In genomic region chr5:180868960-180869359, GRCh38 we compare ENCODE assay signal across 8 cellular contexts. TPM values are rescaled to one million over a fixed set of nuclear protein-coding genes. Genes with fewer than 3 reads are reported as not detected.
DNase-seq lines count a peak whose midpoint lies in the region; ATAC-seq, FAIRE-seq and TF ChIP-seq lines count a peak whose summit lies in the region.

No MANE protein-coding gene starts in this region.

- no peak overlapping the region for H2BK12ac ChIP-seq in H1 (ENCODE audit: low read depth, low read length)

- 2% methylated on average over 3 of the region's 3 CpGs; no CpG with 5 or more reads in 1 of the 2 experiments for WGBS in H1 (ENCODE audit: extremely low coverage in 1 of 2, insufficient coverage in 1 of 2, insufficient read length in 1 of 2, insufficient replicate concordance in 2 of 2, low coverage in 1 of 2, low lambda C conversion rate in 2 of 2, missing lambda C conversion rate in 1 of 2), 2 experiments

- no peak overlapping the region for H3K27ac Mint-ChIP-seq in mesothelial cell of epicardium

- H3K14ac ChIP-seq in H1 (ENCODE audit: insufficient read length): no peak overlapping the region

- FAIRE-seq in H1 (lab: Jason Lieb, UNC): peak; percentile 13

- no peak for TF ChIP-seq POLR2A in H1 (IDR thresholded peaks at IDR 0.05; ENCODE audit: control extremely low read depth in 1 of 2, low read depth in 2 of 2, low read length in 2 of 2)

- TF ChIP-seq EP300 in H1 (IDR thresholded peaks at IDR 0.05; ENCODE audit: borderline replicate concordance in 1 of 2, low read depth in 2 of 2, low read length in 2 of 2): no peak

- no peak overlapping the region for H3K4ac ChIP-seq in H1 (replicated peaks; ENCODE audit: insufficient read length, low read depth, low read length)

- H3K4me3 Mint-ChIP-seq in mesothelial cell of epicardium: no peak overlapping the region

- no peak overlapping the region for H3K18ac ChIP-seq in H1 (ENCODE audit: extremely low read depth, low read length)

- no peak overlapping the region for H4K5ac ChIP-seq in H1 (ENCODE audit: insufficient read length, low read depth, low read length)

- H4K8ac ChIP-seq in H1 (ENCODE audit: extremely low read depth, insufficient read depth, low read length): no peak overlapping the region

- peaks cover 4% of the 10 kb centered on the region for H3K27me3 Mint-ChIP-seq in mesothelial cell of epicardium (ENCODE audit: low read depth)

- H2AK5ac ChIP-seq in H1 (ENCODE audit: low read depth, low read length): no peak overlapping the region

- no peak overlapping the region for H2BK15ac ChIP-seq in H1 (ENCODE audit: low read length)

- no peak overlapping the region for H3K4me2 ChIP-seq in H1 (ENCODE audit: insufficient read depth in 1 of 2, low read depth in 2 of 2, low read length in 2 of 2)

- no peaks in the 10 kb centered on the region for H3K4me1 Mint-ChIP-seq in mesothelial cell of epicardium

- peak; percentile 93 for TF ChIP-seq RAD21 in H1 (IDR thresholded peaks at IDR 0.05 in 1 of 2, conservative IDR thresholded peaks at IDR 0.05 in 1 of 2; ENCODE audit: low read depth in 2 of 2, low read length in 2 of 2)

- no peaks in the 10 kb centered on the region for H3K36me3 Mint-ChIP-seq in mesothelial cell of epicardium

- no peaks in the 10 kb centered on the region for H3K9me3 Mint-ChIP-seq in mesothelial cell of epicardium

- no peak overlapping the region for H3K9ac ChIP-seq in H1 (replicated peaks in 1 of 4; ENCODE audit: extremely low read depth in 1 of 4, low read depth in 3 of 4, low read length in 3 of 4)

- no peaks in the 10 kb centered on the region for H3K79me1 ChIP-seq in H1 (ENCODE audit: low read depth, low read length)

- no peak overlapping the region for H3K27ac ChIP-seq in H1 (ENCODE audit: low read depth, low read length)

- no peaks in the 10 kb centered on the region for H3K36me3 ChIP-seq in H1 (ENCODE audit: control insufficient read depth in 2 of 4, insufficient read depth in 4 of 4, low read length in 3 of 4)

- no peak overlapping the region for H3K23ac ChIP-seq in H1 (ENCODE audit: insufficient read length)

- POLR2A ChIA-PET in H1 (lab: Charles Lee; ENCODE audit: partially characterized antibody): no interaction called here

- no peaks in the 10 kb centered on the region for H3K23me2 ChIP-seq in H1 (ENCODE audit: low read depth, low read length)

- no peak overlapping the region for H3K4me3 ChIP-seq in H1 (ENCODE audit: extremely low read depth in 1 of 4, insufficient read depth in 2 of 4, low read depth in 3 of 4, low read length in 4 of 4)

- no peaks in the 10 kb centered on the region; a peak in 1 of 7 replicates for H3K4me1 ChIP-seq in H1 (replicated peaks in 1 of 4; ENCODE audit: control insufficient read depth in 3 of 4, insufficient read depth in 4 of 4, low read length in 3 of 4)

- no peak for ATAC-seq in HG03442 (IDR thresholded peaks at IDR 0.05; ENCODE audit: unreplicated experiment)

- CTCF ChIA-PET in H1 (lab: Charles Lee; ENCODE audit: partially characterized antibody): interaction anchor here (0.5 to 3.6 kb wide), 29 partner anchors 8 to 320 kb away, joined by 3 to 14 read pairs (median 3); partner anchors contain the start of genes BTNL9 and ZFP62

- no peak overlapping the region for H2BK20ac ChIP-seq in H1 (ENCODE audit: low read length)

- no peak overlapping the region for H4K91ac ChIP-seq in H1 (replicated peaks; ENCODE audit: insufficient read length, low read length)

- H3K27me3 ChIP-seq in H1 (replicated peaks in 1 of 4; ENCODE audit: control insufficient read depth in 3 of 4, extremely low read depth in 1 of 4, insufficient read depth in 3 of 4, low read length in 3 of 4): no peaks in the 10 kb centered on the region

- no peaks in the 10 kb centered on the region for H4K20me1 ChIP-seq in H1 (replicated peaks in 1 of 2; ENCODE audit: control insufficient read depth in 1 of 2, insufficient read depth in 2 of 2, low read length in 2 of 2)

- no peaks in the 10 kb centered on the region for H3K9me3 ChIP-seq in H1 (ENCODE audit: insufficient read depth in 2 of 2, low read depth in 1 of 2, low read length in 1 of 2)

- TF ChIP-seq CTCF in H1 (IDR thresholded peaks at IDR 0.05; ENCODE audit: control extremely low read depth in 1 of 3, insufficient read depth in 1 of 3, low read depth in 1 of 3, low read length in 3 of 3) (peak; percentile 59 to 89 (median 86)), mesothelial cell of epicardium (IDR thresholded peaks at IDR 0.05; ENCODE audit: unreplicated experiment) (peak; percentile 68)

- no peak overlapping the region for H2AFZ ChIP-seq in H1 (ENCODE audit: low read length)

- no peak overlapping the region for H2BK5ac ChIP-seq in H1 (ENCODE audit: low read depth, low read length)

- H2BK120ac ChIP-seq in H1 (replicated peaks; ENCODE audit: low read depth, low read length): no peak overlapping the region

- DNase-seq in DMS114 treated with DMSO at 0.1 percent for 48 hours (lab: John Stamatoyannopoulos, UW; ENCODE audit: unreplicated experiment): peak; percentile 81
- peak; percentile 97 for DNase-seq in HT-29 (ENCODE audit: low spot score)
- DNase-seq in NOMO-1 treated with DMSO at 0.1 percent for 48 hours (lab: John Stamatoyannopoulos, UW; ENCODE audit: unreplicated experiment): peak; percentile 62
- DNase-seq in activated CD8-positive, alpha-beta memory T cell treated with anti-CD3 and anti-CD28 coated beads for 1 hour (ENCODE audit: extremely low read depth in 1 of 2, low read depth in 1 of 2): peak; percentile 27 to 38
- DNase-seq in H1 (ENCODE audit: low read depth in 1 of 2, low spot score in 2 of 2): peak in 1 of 2 experiments; percentile 93
- peak; percentile 59 to 87 for DNase-seq in mesothelial cell of epicardium (ENCODE audit: low spot score in 2 of 2, unreplicated experiment in 2 of 2)
- peak; percentile 45 for DNase-seq in stimulated activated CD8-positive, alpha-beta memory T cell treated with anti-CD3 and anti-CD28 coated beads, Interleukin-7, amount 100 ng/mL, for 24 hours (ENCODE audit: low read depth)

- no peak overlapping the region for H3K56ac ChIP-seq in H1 (replicated peaks; ENCODE audit: insufficient read length, low read depth, low read length)

- H3K79me2 ChIP-seq in H1 (ENCODE audit: control insufficient read depth in 1 of 2, insufficient read depth in 2 of 2, low read length in 2 of 2): no peaks in the 10 kb centered on the region

TF ChIP-seq in H1, 55 proteins besides CTCF, POLR2A, EP300 and RAD21 (continues in another document):
- no peak for TF ChIP-seq PHF8 (conservative IDR thresholded peaks at IDR 0.05; ENCODE audit: low read depth, low read length)
- TF ChIP-seq MAX (IDR thresholded peaks at IDR 0.05): no peak
- TF ChIP-seq SAP30 (IDR thresholded peaks at IDR 0.05; ENCODE audit: insufficient read depth, insufficient replicate concordance, low read length): no peak
- TF ChIP-seq SP2 (IDR thresholded peaks at IDR 0.05; ENCODE audit: low read length): no peak
- no peak for TF ChIP-seq TEAD4 (IDR thresholded peaks at IDR 0.05; ENCODE audit: low read depth, low read length)
- no peak for TF ChIP-seq CEBPB (IDR thresholded peaks at IDR 0.05; ENCODE audit: low read depth, low read length)
- no peak for TF ChIP-seq SP1 (IDR thresholded peaks at IDR 0.05; ENCODE audit: low read depth, low read length)
- TF ChIP-seq ATF2 (IDR thresholded peaks at IDR 0.05; ENCODE audit: low read length): no peak
- TF ChIP-seq POLR2AphosphoS5 (IDR thresholded peaks at IDR 0.05; ENCODE audit: low read depth, low read length): no peak
- no peak for TF ChIP-seq RFX5 (IDR thresholded peaks at IDR 0.05; ENCODE audit: borderline replicate concordance, low read depth, low read length)
- TF ChIP-seq GTF2F1 (IDR thresholded peaks at IDR 0.05; ENCODE audit: borderline replicate concordance, low read depth, low read length): no peak
- no peak for TF ChIP-seq ZNF274 (IDR thresholded peaks at IDR 0.05; ENCODE audit: borderline replicate concordance, extremely low read depth, low read length)

RNA-seq across cellular contexts. Expression of gene ZFP62, which starts 7.9 kb away (rescaled TPM):
- 9.9 and 15.9 TPM in 2 replicates for total RNA-seq in HT-29 (2014; rRNA removed; shearing (Covaris generic))
- total RNA-seq in H1 (2021; fragmentation: NEBNext Ultra II Directional; extraction: Animal tissue kit (Norgen Biotek cat#: 25700)): 34.8 and 38.5 TPM in 2 replicates
- 5.4 and 9.3 TPM in 2 replicates for polyA plus RNA-seq in H1 (2011; rRNA removed)
- 16.6 TPM for polyA plus RNA-seq in H1 (2011; cell fraction: cytosol; rRNA removed)
- polyA plus RNA-seq in H1 (2011; cell fraction: nucleus; rRNA removed): 11.9 TPM
- polyA plus RNA-seq in H1 (2012, experiment 1 of 2): 22.4 to 34.9 TPM (median 24.3 TPM) in 4 replicates
- polyA plus RNA-seq in H1 (2012, experiment 2 of 2): 1.7 TPM
- 28.3 TPM for polyA plus RNA-seq in H1 (2013, experiment 1 of 2)
- 30.5 TPM for polyA plus RNA-seq in H1 (2013, experiment 2 of 2)
- polyA minus RNA-seq in H1 (2011; rRNA and poly(A)+ RNA removed): 18.4 and 23.3 TPM in 2 replicates
- 19.0 TPM for polyA minus RNA-seq in H1 (2011; cell fraction: cytosol; rRNA and poly(A)+ RNA removed)
- polyA minus RNA-seq in H1 (2011; cell fraction: nucleus; rRNA and poly(A)+ RNA removed): 34.6 TPM
- 48.4 to 49.8 TPM (median 48.9 TPM) in 3 replicates for total RNA-seq in mesothelial cell of epicardium

RNA-seq across cellular contexts. Expression of gene BTNL8, which starts 30.0 kb away (rescaled TPM):
- total RNA-seq in HT-29 (2014; rRNA removed; shearing (Covaris generic)): 0.13 and 1.0 TPM in 2 replicates
- total RNA-seq in H1 (2021; fragmentation: NEBNext Ultra II Directional; extraction: Animal tissue kit (Norgen Biotek cat#: 25700)): 0.27 and 0.48 TPM in 2 replicates
- 0.32 and 0.42 TPM in 2 replicates for polyA plus RNA-seq in H1 (2011; rRNA removed)
- polyA plus RNA-seq in H1 (2011; cell fraction: cytosol; rRNA removed): 0.72 TPM
- polyA plus RNA-seq in H1 (2011; cell fraction: nucleus; rRNA removed): 0.98 TPM
- 0.17 to 0.47 TPM (median 0.30 TPM) in 4 replicates for polyA plus RNA-seq in H1 (2012, experiment 1 of 2)
- 0.30 TPM for polyA plus RNA-seq in H1 (2012, experiment 2 of 2)
- polyA plus RNA-seq in H1 (2013, experiment 1 of 2): 0.26 TPM
- 0.33 TPM for polyA plus RNA-seq in H1 (2013, experiment 2 of 2)
- polyA minus RNA-seq in H1 (2011; rRNA and poly(A)+ RNA removed): 0.78 and 0.85 TPM in 2 replicates
- polyA minus RNA-seq in H1 (2011; cell fraction: cytosol; rRNA and poly(A)+ RNA removed): not detected
- polyA minus RNA-seq in H1 (2011; cell fraction: nucleus; rRNA and poly(A)+ RNA removed): 1.00 TPM
- total RNA-seq in mesothelial cell of epicardium: not detected in 3 replicates
